ENCODE assay signal across 17 cellular contexts in the genomic region with DNA sequence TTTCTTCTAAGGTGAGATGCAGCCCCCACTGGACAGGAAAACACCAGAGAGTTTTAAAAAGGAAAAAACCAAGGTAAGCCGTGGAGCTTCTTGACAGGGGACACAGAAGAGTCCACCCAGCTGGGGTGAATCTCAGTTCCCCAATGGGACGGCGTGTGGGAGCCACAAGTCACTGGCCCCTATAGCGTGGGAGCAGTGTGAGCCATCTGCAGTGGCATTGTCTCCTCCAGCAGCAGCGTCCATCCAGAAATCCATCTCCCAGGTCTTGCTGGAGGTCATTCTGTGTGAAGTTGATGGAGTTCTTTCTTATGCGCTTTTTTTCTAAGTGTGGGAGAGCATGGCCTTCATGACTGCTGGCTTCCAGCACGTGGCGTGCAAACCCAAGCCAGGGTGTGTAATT.
"Had no signal": no experiment of that assay in that cellular context is flagged by ENCODE, and none has a peak within 500 bp of the region (broad histone marks: within the 10 kb centered on the region; RNA-seq: fewer than 3 reads in every experiment).

No MANE protein-coding gene starts in this region.

- H3K27ac ChIP-seq: hepatocyte, left lung, neutrophil, ovary, thoracic aorta, vagina had no signal

- H2AFZ ChIP-seq: hepatocyte had no signal

- H3K27me3 Mint-ChIP-seq: activated B cell treated with CpG ODN at 0.5 μM for 24 hours; activated CD4-positive, alpha-beta memory T cell treated with anti-CD3 and anti-CD28 coated beads for 36 hours; type B pancreatic cell had no signal

- H3K9me3 Mint-ChIP-seq: activated B cell treated with CpG ODN at 0.5 μM for 24 hours; activated CD4-positive, alpha-beta memory T cell treated with anti-CD3 and anti-CD28 coated beads for 36 hours; activated naive CD4-positive, alpha-beta T cell treated with anti-CD3 and anti-CD28 coated beads, Interleukin-2, amount 10 ng/mL, durations not matched to agents 7 days and 5 days; immature natural killer cell; natural killer cell treated with Interleukin-12 subunit alpha and Interleukin-12 subunit beta and Interleukin-15 and Interleukin-18, amount 100 ng/mL, for 72 hours; type B pancreatic cell had no signal

- H3K9me3 ChIP-seq: body of pancreas, left lung, neutrophil, ovary, prostate gland, spleen, thoracic aorta, vagina had no signal

- H3K27ac Mint-ChIP-seq: activated B cell treated with CpG ODN at 0.5 μM for 24 hours, type B pancreatic cell had no signal

- H3K79me2 ChIP-seq: hepatocyte had no signal

- H3K27me3 ChIP-seq: body of pancreas, hepatocyte, left lung, neutrophil, ovary, spleen, vagina had no signal

- DNase-seq: activated B cell treated with CpG ODN at 0.5 μM for 24 hours, glutamatergic neuron, left lung, ovary, T-helper 9 cell had no signal

- H3K36me3 ChIP-seq: ovary, prostate gland, thoracic aorta had no signal

- H3K4me2 ChIP-seq: hepatocyte had no signal

- H3K4me3 Mint-ChIP-seq: activated B cell treated with CpG ODN at 0.5 μM for 24 hours; activated CD4-positive, alpha-beta memory T cell treated with anti-CD3 and anti-CD28 coated beads for 36 hours; activated naive CD4-positive, alpha-beta T cell treated with anti-CD3 and anti-CD28 coated beads, Interleukin-2, amount 10 ng/mL, durations not matched to agents 7 days and 5 days; type B pancreatic cell had no signal

- H3K4me3 ChIP-seq: body of pancreas, hepatocyte, left lung, ovary, prostate gland, spleen, thoracic aorta, vagina had no signal
